8 cellular contexts compared by ENCODE assay signal in the genomic region with DNA sequence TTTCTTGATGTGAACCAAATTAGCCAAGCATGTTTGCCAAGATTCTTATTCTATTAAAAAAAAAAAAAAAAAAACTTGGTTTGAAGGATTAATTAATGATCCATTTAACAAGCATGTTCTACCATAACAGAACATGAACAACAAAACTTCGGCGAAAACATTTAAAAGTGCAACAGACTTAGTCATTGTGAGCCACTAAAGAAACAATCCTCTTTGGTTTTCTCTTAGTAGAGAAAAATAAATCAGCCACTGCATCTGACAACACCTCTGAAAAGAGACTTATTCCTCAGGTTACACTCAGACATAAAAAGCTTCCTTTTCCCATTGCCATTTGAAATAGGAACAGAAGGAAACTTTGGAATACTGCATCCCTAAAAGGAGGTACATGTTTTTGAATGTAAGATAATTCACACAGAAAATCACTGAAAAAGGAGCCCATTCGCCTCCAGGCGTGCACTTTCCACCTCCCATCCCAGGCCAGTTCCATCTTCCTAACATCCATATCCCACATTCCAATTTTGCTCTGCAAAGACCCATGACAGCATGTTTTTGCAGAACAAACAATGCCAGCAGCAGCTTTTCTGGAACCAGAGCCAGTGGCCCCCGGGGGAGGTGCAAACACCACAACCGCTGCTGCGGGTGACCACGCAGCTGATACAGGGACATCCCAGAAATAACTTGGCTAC.
DNase-seq lines count a peak whose midpoint lies in the region; ATAC-seq and TF ChIP-seq lines count a peak whose summit lies in the region.

No MANE protein-coding gene starts in this region.

- H3K4me3 ChIP-seq in SK-N-SH (ENCODE audit: low read depth in 2 of 2, low read length in 1 of 2) (no peak overlapping the region), fibroblast of mammary gland (ENCODE audit: control insufficient read depth, low read depth, low read length) (no peak overlapping the region), osteoblast (ENCODE audit: insufficient read depth, low read length) (peak overlapping the region; percentile 33)

- CTCF ChIA-PET in SK-N-SH (lab: Yijun Ruan, JAX) = interaction anchor here (0.6 to 16.3 kb wide), 4 partner anchors 19 to 104 kb away, joined by 3 to 546 read pairs (median 4); no protein-coding TSS in a partner anchor

- no peak for TF ChIP-seq RAD21 in SK-N-SH (IDR thresholded peaks at IDR 0.05; ENCODE audit: low read length)

- ATAC-seq in HG03520 (IDR thresholded peaks at IDR 0.05; ENCODE audit: unreplicated experiment) = no peak
- no peak for ATAC-seq in HG03521 (IDR thresholded peaks at IDR 0.05; ENCODE audit: unreplicated experiment)
- no peak for ATAC-seq in GM21423 (IDR thresholded peaks at IDR 0.05; ENCODE audit: unreplicated experiment)

- H2AFZ ChIP-seq in SK-N-SH (ENCODE audit: low read depth) = no peak overlapping the region
- H2AFZ ChIP-seq in osteoblast (ENCODE audit: low read length) = no peak overlapping the region

- H4K20me1 ChIP-seq in SK-N-SH (ENCODE audit: insufficient read depth) = no peaks in the 10 kb centered on the region
- no peaks in the 10 kb centered on the region for H4K20me1 ChIP-seq in osteoblast (ENCODE audit: insufficient read depth, low read length)

- DNase-seq in Ammon's horn (ENCODE audit: low spot score) (peak; percentile 36), SK-N-SH (no peak), fibroblast of mammary gland (ENCODE audit: low read depth) (peak; percentile 91), osteoblast (ENCODE audit: insufficient read length, low spot score, missing footprints) (peak; percentile 77), NCI-H748 (lab: John Stamatoyannopoulos, UW; ENCODE audit: unreplicated experiment) (no peak)

- H3F3A ChIP-seq in SK-N-SH (replicated peaks; ENCODE audit: insufficient read depth) = peaks cover 72% of the 10 kb centered on the region

- H3K4me1 ChIP-seq in SK-N-SH (ENCODE audit: control insufficient read depth in 1 of 2, insufficient read depth in 2 of 2, low read depth in 1 of 2, low read length in 1 of 2) (peaks cover 8 to 48% of the 10 kb centered on the region in 2 experiments), osteoblast (ENCODE audit: insufficient read depth, low read length) (peaks cover 64% of the 10 kb centered on the region)

- no peak overlapping the region for H3K9ac ChIP-seq in SK-N-SH

- H3K9me2 ChIP-seq in SK-N-SH = no peaks in the 10 kb centered on the region

- TF ChIP-seq EP300 in SK-N-SH (IDR thresholded peaks at IDR 0.05; ENCODE audit: borderline replicate concordance in 1 of 2, low read depth in 1 of 2, low read length in 1 of 2) = no peak; a peak in 1 of 4 replicates

- H3K36me3 ChIP-seq in SK-N-SH (replicated peaks in 1 of 2; ENCODE audit: control insufficient read depth in 1 of 2, insufficient read depth in 2 of 2, low read length in 1 of 2) (peaks cover 22 to 53% of the 10 kb centered on the region in 2 experiments), osteoblast (ENCODE audit: insufficient read depth, low read length) (peaks cover 28% of the 10 kb centered on the region)

- H3K9me3 ChIP-seq in SK-N-SH (no peaks in the 10 kb centered on the region), osteoblast (ENCODE audit: low read depth, low read length) (no peaks in the 10 kb centered on the region)

- H3K27ac ChIP-seq in SK-N-SH (ENCODE audit: low read depth in 2 of 2, low read length in 1 of 2) (peak overlapping the region; percentile 50 to 97), osteoblast (ENCODE audit: low read depth, low read length) (peak overlapping the region; percentile 96)

- 73% methylated on average over 8 of the region's 8 CpGs for WGBS in SK-N-SH (ENCODE audit: low lambda C conversion rate)

- H3K27me3 ChIP-seq in SK-N-SH (ENCODE audit: insufficient read depth) = no peaks in the 10 kb centered on the region
- no peaks in the 10 kb centered on the region for H3K27me3 ChIP-seq in osteoblast (ENCODE audit: insufficient read depth, low read length)

- TF ChIP-seq CTCF in SK-N-SH (IDR thresholded peaks at IDR 0.05) (no peak), fibroblast of mammary gland (conservative IDR thresholded peaks at IDR 0.05; ENCODE audit: control insufficient read depth, insufficient read depth, low read depth, low read length) (no peak), osteoblast (IDR thresholded peaks at IDR 0.05; ENCODE audit: extremely low read depth, low read depth, low read length) (no peak)

- H3K79me2 ChIP-seq in SK-N-SH (ENCODE audit: insufficient read depth) (peaks cover 41% of the 10 kb centered on the region), osteoblast (ENCODE audit: insufficient read depth, low read length) (peaks cover 13% of the 10 kb centered on the region)

- H3K4me2 ChIP-seq in SK-N-SH (0 out of 2 replicates have a peak overlapping the region, but pooled peaks have one; percentile 13), osteoblast (ENCODE audit: insufficient read depth, low read length) (peak overlapping the region; percentile 75)

- POLR2A ChIA-PET in SK-N-SH (lab: Yijun Ruan, JAX) = no interaction called here

TF ChIP-seq in SK-N-SH, 30 proteins besides CTCF, POLR2A, EP300 and RAD21:
- TF ChIP-seq EZH2phosphoT487 (IDR thresholded peaks at IDR 0.05; ENCODE audit: borderline replicate concordance, low read depth) (no peak), RCOR1 (IDR thresholded peaks at IDR 0.05; ENCODE audit: low read length) (0 out of 2 replicates have a peak, but pooled peaks have one; percentile 16)
TF ChIP-seq in SK-N-SH: peak in this region for 1.

Comparison
In these comparisons a context has a peak if more than half of its experiments do, and no peak if none do; other contexts are left out.
1. DNase-seq: peak in Ammon's horn (single experiment), fibroblast of mammary gland (single experiment) and osteoblast (single experiment); none in SK-N-SH (single experiment) and NCI-H748 (single experiment).